ENCODE assay signal across 1 cellular context in the genomic region with DNA sequence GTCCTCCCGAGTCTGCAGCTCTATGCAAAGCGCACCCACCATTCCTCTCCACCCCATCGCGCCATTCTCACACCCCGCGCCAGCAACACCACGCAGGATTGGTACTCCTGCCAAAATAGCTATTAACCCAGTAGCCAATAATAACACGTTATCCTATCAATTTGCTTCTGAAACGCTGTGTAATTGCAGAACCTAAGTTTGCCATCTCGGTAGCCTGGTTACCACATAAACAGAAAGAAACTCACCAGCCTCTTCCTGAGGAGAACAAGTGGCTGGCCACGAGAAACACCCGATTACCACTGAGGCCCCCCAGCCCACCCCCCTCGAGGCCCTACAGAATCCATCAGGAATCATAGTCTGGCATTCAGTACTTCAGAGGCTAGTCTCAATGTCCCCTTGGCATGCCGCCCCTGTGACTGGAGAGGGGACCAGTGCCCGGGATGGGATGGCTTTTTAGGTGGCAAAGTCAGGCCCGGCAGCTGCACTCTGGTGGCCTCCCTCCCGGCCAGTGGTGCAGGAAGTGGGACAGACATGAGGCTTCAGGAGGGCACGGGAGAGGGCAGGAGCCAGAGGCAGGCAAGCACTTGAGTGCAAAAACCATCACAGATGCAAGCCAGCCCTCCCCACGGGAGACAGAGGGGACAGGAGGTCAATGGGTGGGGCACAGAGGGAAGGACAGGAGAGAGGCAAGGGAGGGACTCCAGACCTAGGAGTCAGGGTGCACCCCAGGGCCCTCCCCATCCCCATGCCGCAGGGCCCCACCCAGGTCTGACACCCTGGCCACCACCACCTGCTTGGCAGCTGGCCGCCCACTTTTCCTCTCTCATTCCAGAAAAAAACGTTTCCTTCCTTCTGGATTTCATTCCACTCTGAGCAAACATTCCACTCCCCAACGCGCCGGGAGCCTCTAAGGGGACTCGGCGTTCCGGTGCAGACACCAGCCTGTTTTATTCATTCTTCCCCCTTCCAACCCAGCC.
TF ChIP-seq lines count a peak whose summit lies in the region.

No MANE protein-coding gene starts in this region.

TF ChIP-seq in SK-N-SH, 30 proteins besides CTCF, POLR2A, EP300 and RAD21 (continued from another document):
- TF ChIP-seq FOSL2 (IDR thresholded peaks at IDR 0.05; ENCODE audit: borderline replicate concordance, low read depth): no peak
- TF ChIP-seq, protein P1, sequence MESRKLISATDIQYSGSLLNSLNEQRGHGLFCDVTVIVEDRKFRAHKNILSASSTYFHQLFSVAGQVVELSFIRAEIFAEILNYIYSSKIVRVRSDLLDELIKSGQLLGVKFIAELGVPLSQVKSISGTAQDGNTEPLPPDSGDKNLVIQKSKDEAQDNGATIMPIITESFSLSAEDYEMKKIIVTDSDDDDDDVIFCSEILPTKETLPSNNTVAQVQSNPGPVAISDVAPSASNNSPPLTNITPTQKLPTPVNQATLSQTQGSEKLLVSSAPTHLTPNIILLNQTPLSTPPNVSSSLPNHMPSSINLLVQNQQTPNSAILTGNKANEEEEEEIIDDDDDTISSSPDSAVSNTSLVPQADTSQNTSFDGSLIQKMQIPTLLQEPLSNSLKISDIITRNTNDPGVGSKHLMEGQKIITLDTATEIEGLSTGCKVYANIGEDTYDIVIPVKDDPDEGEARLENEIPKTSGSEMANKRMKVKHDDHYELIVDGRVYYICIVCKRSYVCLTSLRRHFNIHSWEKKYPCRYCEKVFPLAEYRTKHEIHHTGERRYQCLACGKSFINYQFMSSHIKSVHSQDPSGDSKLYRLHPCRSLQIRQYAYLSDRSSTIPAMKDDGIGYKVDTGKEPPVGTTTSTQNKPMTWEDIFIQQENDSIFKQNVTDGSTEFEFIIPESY (IDR thresholded peaks at IDR 0.05; ENCODE audit: borderline replicate concordance, low read depth): no peak
- TF ChIP-seq FOXM1 (IDR thresholded peaks at IDR 0.05; ENCODE audit: low read depth): no peak
- TF ChIP-seq EZH2phosphoT487 (IDR thresholded peaks at IDR 0.05; ENCODE audit: borderline replicate concordance, low read depth): no peak
- TF ChIP-seq RCOR1 (IDR thresholded peaks at IDR 0.05; ENCODE audit: low read length): no peak
- no peak for TF ChIP-seq NRF1 (IDR thresholded peaks at IDR 0.05; ENCODE audit: low read depth, low read length)
- no peak for TF ChIP-seq RXRA (IDR thresholded peaks at IDR 0.05; ENCODE audit: borderline replicate concordance, low read depth)
- TF ChIP-seq TEAD4 (IDR thresholded peaks at IDR 0.05; ENCODE audit: borderline replicate concordance, insufficient read depth): no peak
